2 cellular contexts compared by ENCODE assay signal in the genomic region with DNA sequence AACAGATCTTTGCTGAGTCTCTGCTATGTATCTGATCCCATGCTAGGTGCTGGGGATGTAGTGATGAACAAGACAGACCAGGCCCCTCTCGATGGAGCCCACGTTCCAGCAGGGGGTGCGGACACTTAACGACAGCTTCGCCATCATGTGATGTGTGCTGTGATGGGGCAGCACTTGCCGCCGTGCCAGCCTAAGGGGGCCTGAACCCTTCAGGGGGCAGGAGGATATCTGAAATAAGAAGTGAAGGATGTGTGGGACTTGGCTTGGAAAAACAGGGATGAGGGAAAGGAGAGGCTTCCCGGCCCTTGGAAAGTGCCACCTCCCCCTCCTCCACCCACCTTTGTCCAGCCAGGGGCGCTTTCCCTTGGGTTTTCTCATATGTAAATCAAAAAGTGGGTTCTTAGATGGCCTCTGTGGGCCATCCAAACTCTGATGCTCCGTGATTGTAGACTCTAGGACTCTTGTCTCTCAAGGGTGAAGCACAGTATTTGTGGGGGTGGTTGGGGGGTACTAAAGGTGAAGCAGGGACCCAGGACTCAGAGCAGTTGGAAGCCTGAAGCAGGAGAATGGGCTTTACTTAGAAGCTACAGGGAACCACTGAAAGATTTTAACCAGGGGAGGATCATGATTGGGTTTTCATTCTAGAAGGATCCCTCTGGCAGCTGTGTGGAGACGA.
TF ChIP-seq lines count a peak whose summit lies in the region.

No MANE protein-coding gene starts in this region.

TF ChIP-seq in SK-N-SH, 30 proteins besides CTCF, POLR2A, EP300 and RAD21:
- TF ChIP-seq RCOR1 (IDR thresholded peaks at IDR 0.05; ENCODE audit: low read length) (no peak), TAF1 (IDR thresholded peaks at IDR 0.05; ENCODE audit: borderline replicate concordance, low read depth, low read length) (no peak), EZH2phosphoT487 (IDR thresholded peaks at IDR 0.05; ENCODE audit: borderline replicate concordance, low read depth) (no peak), RXRA (IDR thresholded peaks at IDR 0.05; ENCODE audit: borderline replicate concordance, low read depth) (no peak), YY1 (IDR thresholded peaks at IDR 0.05; ENCODE audit: low read depth) (no peak)
- TF ChIP-seq, protein P1, sequence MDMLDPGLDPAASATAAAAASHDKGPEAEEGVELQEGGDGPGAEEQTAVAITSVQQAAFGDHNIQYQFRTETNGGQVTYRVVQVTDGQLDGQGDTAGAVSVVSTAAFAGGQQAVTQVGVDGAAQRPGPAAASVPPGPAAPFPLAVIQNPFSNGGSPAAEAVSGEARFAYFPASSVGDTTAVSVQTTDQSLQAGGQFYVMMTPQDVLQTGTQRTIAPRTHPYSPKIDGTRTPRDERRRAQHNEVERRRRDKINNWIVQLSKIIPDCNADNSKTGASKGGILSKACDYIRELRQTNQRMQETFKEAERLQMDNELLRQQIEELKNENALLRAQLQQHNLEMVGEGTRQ (IDR thresholded peaks at IDR 0.05; ENCODE audit: borderline replicate concordance, low read depth, low read length): no peak

TF ChIP-seq in SK-N-SH treated with all-trans-retinoic acid at 6 μM for 48 hours, 23 proteins besides CTCF, POLR2A, EP300 and RAD21:
- TF ChIP-seq, protein P2, sequence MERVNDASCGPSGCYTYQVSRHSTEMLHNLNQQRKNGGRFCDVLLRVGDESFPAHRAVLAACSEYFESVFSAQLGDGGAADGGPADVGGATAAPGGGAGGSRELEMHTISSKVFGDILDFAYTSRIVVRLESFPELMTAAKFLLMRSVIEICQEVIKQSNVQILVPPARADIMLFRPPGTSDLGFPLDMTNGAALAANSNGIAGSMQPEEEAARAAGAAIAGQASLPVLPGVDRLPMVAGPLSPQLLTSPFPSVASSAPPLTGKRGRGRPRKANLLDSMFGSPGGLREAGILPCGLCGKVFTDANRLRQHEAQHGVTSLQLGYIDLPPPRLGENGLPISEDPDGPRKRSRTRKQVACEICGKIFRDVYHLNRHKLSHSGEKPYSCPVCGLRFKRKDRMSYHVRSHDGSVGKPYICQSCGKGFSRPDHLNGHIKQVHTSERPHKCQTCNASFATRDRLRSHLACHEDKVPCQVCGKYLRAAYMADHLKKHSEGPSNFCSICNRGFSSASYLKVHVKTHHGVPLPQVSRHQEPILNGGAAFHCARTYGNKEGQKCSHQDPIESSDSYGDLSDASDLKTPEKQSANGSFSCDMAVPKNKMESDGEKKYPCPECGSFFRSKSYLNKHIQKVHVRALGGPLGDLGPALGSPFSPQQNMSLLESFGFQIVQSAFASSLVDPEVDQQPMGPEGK (CRISPR knock-in tag; IDR thresholded peaks at IDR 0.05; ENCODE audit: borderline replicate concordance): no peak
- TF ChIP-seq, protein P3, sequence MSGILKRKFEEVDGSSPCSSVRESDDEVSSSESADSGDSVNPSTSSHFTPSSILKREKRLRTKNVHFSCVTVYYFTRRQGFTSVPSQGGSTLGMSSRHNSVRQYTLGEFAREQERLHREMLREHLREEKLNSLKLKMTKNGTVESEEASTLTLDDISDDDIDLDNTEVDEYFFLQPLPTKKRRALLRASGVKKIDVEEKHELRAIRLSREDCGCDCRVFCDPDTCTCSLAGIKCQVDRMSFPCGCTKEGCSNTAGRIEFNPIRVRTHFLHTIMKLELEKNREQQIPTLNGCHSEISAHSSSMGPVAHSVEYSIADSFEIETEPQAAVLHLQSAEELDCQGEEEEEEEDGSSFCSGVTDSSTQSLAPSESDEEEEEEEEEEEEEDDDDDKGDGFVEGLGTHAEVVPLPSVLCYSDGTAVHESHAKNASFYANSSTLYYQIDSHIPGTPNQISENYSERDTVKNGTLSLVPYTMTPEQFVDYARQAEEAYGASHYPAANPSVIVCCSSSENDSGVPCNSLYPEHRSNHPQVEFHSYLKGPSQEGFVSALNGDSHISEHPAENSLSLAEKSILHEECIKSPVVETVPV (CRISPR knock-in tag; IDR thresholded peaks at IDR 0.05): no peak
- TF ChIP-seq RARB (CRISPR knock-in tag; IDR thresholded peaks at IDR 0.05) (no peak), ZFP3 (CRISPR knock-in tag; IDR thresholded peaks at IDR 0.05) (no peak), ISL1 (CRISPR knock-in tag; IDR thresholded peaks at IDR 0.05) (no peak), TCF4 (CRISPR knock-in tag; IDR thresholded peaks at IDR 0.05; ENCODE audit: borderline replicate concordance) (no peak), TOX (CRISPR knock-in tag; IDR thresholded peaks at IDR 0.05; ENCODE audit: borderline replicate concordance) (no peak), ZNF70 (CRISPR knock-in tag; IDR thresholded peaks at IDR 0.05) (no peak), CSDC2 (CRISPR knock-in tag; IDR thresholded peaks at IDR 0.05) (no peak), ZFP30 (CRISPR knock-in tag; IDR thresholded peaks at IDR 0.05) (no peak), SNAI2 (CRISPR knock-in tag; IDR thresholded peaks at IDR 0.05) (no peak), ESRRG (CRISPR knock-in tag; IDR thresholded peaks at IDR 0.05) (no peak), GLIS3 (CRISPR knock-in tag; IDR thresholded peaks at IDR 0.05) (no peak), PPARA (CRISPR knock-in tag; IDR thresholded peaks at IDR 0.05; ENCODE audit: borderline replicate concordance) (no peak), ZC3H10 (CRISPR knock-in tag; IDR thresholded peaks at IDR 0.05) (no peak), OSR1 (CRISPR knock-in tag; IDR thresholded peaks at IDR 0.05) (no peak), ARNTL (CRISPR knock-in tag; IDR thresholded peaks at IDR 0.05; ENCODE audit: borderline replicate concordance, low read depth) (no peak), BACH2 (CRISPR knock-in tag; IDR thresholded peaks at IDR 0.05; ENCODE audit: borderline replicate concordance) (no peak)
- TF ChIP-seq, protein P4, sequence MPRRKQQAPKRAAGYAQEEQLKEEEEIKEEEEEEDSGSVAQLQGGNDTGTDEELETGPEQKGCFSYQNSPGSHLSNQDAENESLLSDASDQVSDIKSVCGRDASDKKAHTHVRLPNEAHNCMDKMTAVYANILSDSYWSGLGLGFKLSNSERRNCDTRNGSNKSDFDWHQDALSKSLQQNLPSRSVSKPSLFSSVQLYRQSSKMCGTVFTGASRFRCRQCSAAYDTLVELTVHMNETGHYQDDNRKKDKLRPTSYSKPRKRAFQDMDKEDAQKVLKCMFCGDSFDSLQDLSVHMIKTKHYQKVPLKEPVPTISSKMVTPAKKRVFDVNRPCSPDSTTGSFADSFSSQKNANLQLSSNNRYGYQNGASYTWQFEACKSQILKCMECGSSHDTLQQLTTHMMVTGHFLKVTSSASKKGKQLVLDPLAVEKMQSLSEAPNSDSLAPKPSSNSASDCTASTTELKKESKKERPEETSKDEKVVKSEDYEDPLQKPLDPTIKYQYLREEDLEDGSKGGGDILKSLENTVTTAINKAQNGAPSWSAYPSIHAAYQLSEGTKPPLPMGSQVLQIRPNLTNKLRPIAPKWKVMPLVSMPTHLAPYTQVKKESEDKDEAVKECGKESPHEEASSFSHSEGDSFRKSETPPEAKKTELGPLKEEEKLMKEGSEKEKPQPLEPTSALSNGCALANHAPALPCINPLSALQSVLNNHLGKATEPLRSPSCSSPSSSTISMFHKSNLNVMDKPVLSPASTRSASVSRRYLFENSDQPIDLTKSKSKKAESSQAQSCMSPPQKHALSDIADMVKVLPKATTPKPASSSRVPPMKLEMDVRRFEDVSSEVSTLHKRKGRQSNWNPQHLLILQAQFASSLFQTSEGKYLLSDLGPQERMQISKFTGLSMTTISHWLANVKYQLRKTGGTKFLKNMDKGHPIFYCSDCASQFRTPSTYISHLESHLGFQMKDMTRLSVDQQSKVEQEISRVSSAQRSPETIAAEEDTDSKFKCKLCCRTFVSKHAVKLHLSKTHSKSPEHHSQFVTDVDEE (CRISPR knock-in tag; IDR thresholded peaks at IDR 0.05): no peak
